ENCODE assay signal across 1 cellular context in genomic region chr16:56941856-56942331, GRCh38.
TF ChIP-seq lines count a peak whose summit lies in the region.

No MANE protein-coding gene starts in this region.

TF ChIP-seq in IMR-90, 13 proteins besides CTCF, POLR2A, EP300 and RAD21:
- TF ChIP-seq MAZ (IDR thresholded peaks at IDR 0.05; ENCODE audit: borderline replicate concordance, low read depth, low read length) (no peak), BHLHE40 (IDR thresholded peaks at IDR 0.05; ENCODE audit: low read depth, low read length) (no peak), ELK1 (IDR thresholded peaks at IDR 0.05; ENCODE audit: borderline replicate concordance, low read depth, low read length) (no peak), CHD1 (IDR thresholded peaks at IDR 0.05; ENCODE audit: low read depth, low read length) (no peak), USF2 (IDR thresholded peaks at IDR 0.05; ENCODE audit: low read depth, low read length) (no peak), MAFK (IDR thresholded peaks at IDR 0.05; ENCODE audit: low read depth, low read length) (no peak)
